ENCODE assay signal across 1 cellular context in genomic region chr14:55451398-55451797, GRCh38.
TF ChIP-seq lines count a peak whose summit lies in the region.

No MANE protein-coding gene starts in this region.

TF ChIP-seq in IMR-90, 13 proteins besides CTCF, POLR2A, EP300 and RAD21:
- TF ChIP-seq NFE2L2 (IDR thresholded peaks at IDR 0.05; ENCODE audit: low read depth, low read length) (no peak), MAZ (IDR thresholded peaks at IDR 0.05; ENCODE audit: borderline replicate concordance, low read depth, low read length) (no peak), RFX5 (IDR thresholded peaks at IDR 0.05; ENCODE audit: low read depth, low read length) (no peak)
